Comparison of ENCODE assay signal across 22 cellular contexts in the genomic region with DNA sequence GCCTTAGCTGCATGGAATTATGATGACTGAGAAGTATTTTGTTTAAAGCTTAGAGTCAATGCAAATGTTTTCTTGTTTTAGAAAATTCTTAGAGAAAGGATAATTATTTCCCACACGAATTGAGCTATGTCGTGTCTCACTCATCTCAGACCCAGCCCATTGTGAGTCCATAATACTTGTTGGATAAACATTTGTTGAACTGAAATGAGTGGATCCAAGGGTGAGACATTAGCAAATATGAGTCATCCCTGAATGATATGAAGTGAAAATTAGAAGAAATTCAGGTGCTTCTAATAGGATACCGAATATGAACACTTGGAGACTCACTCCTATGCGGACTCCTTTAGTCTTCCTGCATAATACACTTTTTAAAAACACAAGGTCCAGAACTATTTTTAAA.
"Had no signal": no experiment of that assay in that cellular context is flagged by ENCODE, and none has a peak within 500 bp of the region (broad histone marks: within the 10 kb centered on the region; RNA-seq: fewer than 3 reads in every experiment).

No MANE protein-coding gene starts in this region.

- DNase-seq: activated CD4-positive, alpha-beta T cell treated with anti-CD3 and anti-CD28 coated beads for 48 hours; activated CD4-positive, alpha-beta T cell treated with anti-CD3 and anti-CD28 coated beads, Interleukin-2, amount 50 U/mL, for 48 hours; activated CD8-positive, alpha-beta memory T cell treated with anti-CD3 and anti-CD28 coated beads, Interleukin-2, amount 10 ng/mL, durations not matched to agents 7 days and 5 days; activated effector memory CD4-positive, alpha-beta T cell treated with Interleukin-2 at 50 U/mL for 16 hours; activated naive CD4-positive, alpha-beta T cell; activated T-cell treated with anti-CD3 and anti-CD28 coated beads, Interleukin-2, amount 50 U/mL, for 24 hours; aorta; central memory CD4-positive, alpha-beta T cell; Karpas-422; MM.1S; NCI-H1105 treated with DMSO at 0.1 percent for 48 hours; NCI-H1436 treated with DMSO at 0.1 percent for 48 hours; NCI-H187; NCI-H2081 treated with DMSO at 0.1 percent for 48 hours; NCI-H2171; NCI-H2227 treated with DMSO at 0.1 percent for 48 hours; OCI-M1; Peyer's patch; SHP77 had no signal

- H3K36me3 ChIP-seq: breast epithelium, Peyer's patch, SJSA1 had no signal

- H3K4me3 ChIP-seq: breast epithelium, Peyer's patch, SJSA1 had no signal

- H3K9me3 ChIP-seq: breast epithelium, Peyer's patch, SJSA1 had no signal

- H3K27me3 ChIP-seq: breast epithelium, Peyer's patch, SJSA1 had no signal

- ATAC-seq: activated CD4-positive, CD25-positive, alpha-beta regulatory T cell treated with anti-CD3 and anti-CD28 coated beads, Interleukin-2, amount 50 U/mL, for 24 hours; activated CD8-positive, alpha-beta memory T cell treated with anti-CD3 and anti-CD28 coated beads, Interleukin-2, amount 10 ng/mL, durations not matched to agents 7 days and 5 days had no signal

- H3K27ac ChIP-seq: Peyer's patch, SJSA1 had no signal

- H3K4me1 ChIP-seq: breast epithelium had no signal
